Comparison of ENCODE assay signal across 15 cellular contexts in the genomic region with DNA sequence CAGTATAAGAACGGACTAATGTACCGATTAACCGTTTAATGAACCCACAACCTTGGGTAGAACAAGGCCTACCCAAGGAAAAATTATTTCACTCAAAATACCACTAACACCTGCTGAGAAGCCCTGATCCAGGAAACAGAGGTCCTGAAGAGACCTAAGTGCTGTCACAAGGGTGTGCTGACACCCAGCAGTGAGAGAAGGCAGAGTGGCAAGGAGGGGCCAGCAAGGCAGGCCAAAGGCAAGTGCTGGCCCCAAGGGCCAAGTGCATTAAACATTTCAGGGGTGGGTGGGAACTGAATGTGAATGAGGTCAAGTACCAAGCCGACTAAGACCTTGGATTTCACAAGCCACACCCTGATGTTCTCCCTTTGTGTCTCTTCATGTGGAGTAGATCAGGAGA. TPM values are rescaled to one million over a fixed set of nuclear protein-coding genes. Genes with fewer than 3 reads are reported as not detected.
DNase-seq lines count a peak whose midpoint lies in the region; ATAC-seq, FAIRE-seq and TF ChIP-seq lines count a peak whose summit lies in the region.
"Had no signal": no experiment of that assay in that cellular context is flagged by ENCODE, and none has a peak within 500 bp of the region (broad histone marks: within the 10 kb centered on the region; RNA-seq: fewer than 3 reads in every experiment).

No MANE protein-coding gene starts in this region.

- no peak overlapping the region for H3K4me2 ChIP-seq in keratinocyte (ENCODE audit: control insufficient read depth, extremely low read depth, insufficient read depth, low read depth, low read length)

- no peak for DNase-seq in activated naive CD4-positive, alpha-beta T cell treated with anti-CD3 and anti-CD28 coated beads, Interleukin-2, amount 50 U/mL, for 72 hours (ENCODE audit: low spot score in 2 of 2)
- DNase-seq in activated naive CD4-positive, alpha-beta T cell treated with anti-CD3 and anti-CD28 coated beads, Interleukin-2, amount 50 U/mL, for 16 hours, result no peak
- DNase-seq in WERI-Rb-1 (no peak), keratinocyte (ENCODE audit: low read depth, low spot score) (no peak), upper lobe of right lung (no peak), GF-D8 (lab: John Stamatoyannopoulos, UW) (no peak), CD1c-positive myeloid dendritic cell (ENCODE audit: extremely low spot score) (no peak), uterus (no peak)
- DNase-seq: activated B cell treated with CpG ODN at 0.5 μM for 24 hours had no signal

- peaks cover 10% of the 10 kb centered on the region for H3K4me1 ChIP-seq in keratinocyte (ENCODE audit: control insufficient read depth, extremely low read depth, insufficient read depth, low read length)
- H3K4me1 ChIP-seq in upper lobe of right lung, result peaks cover 8% of the 10 kb centered on the region
- peaks cover 0 to 6% of the 10 kb centered on the region in 2 donors for H3K4me1 ChIP-seq in uterus

- H3K27me3 ChIP-seq in WERI-Rb-1 (ENCODE audit: insufficient read depth, low read depth, severe bottlenecking) (no peaks in the 10 kb centered on the region), keratinocyte (ENCODE audit: control insufficient read depth, extremely low read depth, insufficient read depth, low read length) (no peaks in the 10 kb centered on the region), upper lobe of right lung (no peaks in the 10 kb centered on the region), uterus (no peaks in the 10 kb centered on the region)
- H3K27me3 ChIP-seq: neutrophil, tibial nerve had no signal

- intact Hi-C loops in upper lobe of right lung (cut with DNase I), result loop anchor here (2.0 kb wide), 1 partner anchor 282 kb away; no protein-coding TSS in a partner anchor
- intact Hi-C loops in uterus (cut with DNase I; ENCODE audit: low total_unique reads), result no loop called here

- peak overlapping the region; percentile 55 to 62 for H3K27ac Mint-ChIP-seq in activated naive CD4-positive, alpha-beta T cell treated with anti-CD3 and anti-CD28 coated beads, Interleukin-2, amount 50 U/mL, for 72 hours
- H3K27ac Mint-ChIP-seq: activated B cell treated with CpG ODN at 0.5 μM for 24 hours; stimulated activated naive B cell treated with anti-CD40 and anti-IgM and Interleukin-4, amounts not matched to agents 10 μg/mL and 1 μg/mL and 100 μg/mL, for 72 hours had no signal

- no peaks in the 10 kb centered on the region for H3K9me3 Mint-ChIP-seq in activated naive CD4-positive, alpha-beta T cell treated with anti-CD3 and anti-CD28 coated beads, Interleukin-2, amount 50 U/mL, for 72 hours
- H3K9me3 Mint-ChIP-seq: activated B cell treated with CpG ODN at 0.5 μM for 24 hours; stimulated activated naive B cell treated with anti-CD40 and anti-IgM and Interleukin-4, amounts not matched to agents 10 μg/mL and 1 μg/mL and 100 μg/mL, for 72 hours had no signal

- no peak for TF ChIP-seq POLR2A in uterus (IDR thresholded peaks at IDR 0.05)

- dilution Hi-C loops in keratinocyte (cut with MboI; ENCODE audit: extremely low pct_ligation_motif_present, low sequenced_read_pairs), result no loop called here

- H3K36me3 Mint-ChIP-seq in activated naive CD4-positive, alpha-beta T cell treated with anti-CD3 and anti-CD28 coated beads, Interleukin-2, amount 50 U/mL, for 72 hours, result peaks cover 4 to 13% of the 10 kb centered on the region in 2 donors

- H3K9me1 ChIP-seq in keratinocyte (ENCODE audit: control insufficient read depth, extremely low read depth, insufficient read depth, low read length), result no peaks in the 10 kb centered on the region

- no peak for FAIRE-seq in keratinocyte (lab: Jason Lieb, UNC)
- FAIRE-seq: frontal cortex, H54 had no signal

- peak overlapping the region; percentile 9 for H3K27ac ChIP-seq in WERI-Rb-1
- peak overlapping the region; percentile 42 for H3K27ac ChIP-seq in keratinocyte (ENCODE audit: control insufficient read depth, insufficient read depth, low read length)
- no peak overlapping the region for H3K27ac ChIP-seq in upper lobe of right lung
- no peak overlapping the region for H3K27ac ChIP-seq in uterus
- H3K27ac ChIP-seq: neutrophil, tibial nerve had no signal

- peaks cover 82% of the 10 kb centered on the region for H3K79me2 ChIP-seq in keratinocyte (ENCODE audit: control insufficient read depth, insufficient read depth, low read length)

- no peak overlapping the region for H2AFZ ChIP-seq in keratinocyte (ENCODE audit: control insufficient read depth, low read length)

- TF ChIP-seq CTCF in WERI-Rb-1 (IDR thresholded peaks at IDR 0.05; ENCODE audit: low read depth, low read length), result no peak
- no peak for TF ChIP-seq CTCF in keratinocyte (optimal IDR thresholded peaks at IDR 0.05 in 1 of 3, IDR thresholded peaks at IDR 0.05 in 1 of 3, conservative IDR thresholded peaks at IDR 0.05 in 1 of 3; ENCODE audit: extremely low read depth in 1 of 3, insufficient read depth in 2 of 3, low read length in 3 of 3)
- no peak for TF ChIP-seq CTCF in upper lobe of right lung (IDR thresholded peaks at IDR 0.05)
- no peak for TF ChIP-seq CTCF in uterus (IDR thresholded peaks at IDR 0.05)

- peaks cover 20% of the 10 kb centered on the region for H3K36me3 ChIP-seq in WERI-Rb-1
- peaks cover 6 to 13% of the 10 kb centered on the region in 2 experiments for H3K36me3 ChIP-seq in keratinocyte (ENCODE audit: control insufficient read depth in 2 of 2, extremely low read depth in 1 of 2, insufficient read depth in 2 of 2, low read length in 2 of 2)
- H3K36me3 ChIP-seq in upper lobe of right lung, result peaks cover 5% of the 10 kb centered on the region
- H3K36me3 ChIP-seq in uterus, result no peaks in the 10 kb centered on the region
- H3K36me3 ChIP-seq: neutrophil had no signal

- H3K9me3 ChIP-seq in WERI-Rb-1 (ENCODE audit: severe bottlenecking) (no peaks in the 10 kb centered on the region), keratinocyte (ENCODE audit: control insufficient read depth, low read depth, low read length) (no peaks in the 10 kb centered on the region), upper lobe of right lung (no peaks in the 10 kb centered on the region), uterus (no peaks in the 10 kb centered on the region)
- H3K9me3 ChIP-seq: neutrophil, tibial nerve had no signal

- no peak overlapping the region for H3K4me3 ChIP-seq in WERI-Rb-1 (ENCODE audit: low read depth, low read length)
- no peak overlapping the region for H3K4me3 ChIP-seq in keratinocyte (ENCODE audit: control insufficient read depth in 2 of 3, extremely low read depth in 1 of 3, insufficient read depth in 2 of 3, low read depth in 1 of 3, low read length in 3 of 3)
- H3K4me3 ChIP-seq in upper lobe of right lung, result no peak overlapping the region
- H3K4me3 ChIP-seq in uterus, result no peak overlapping the region
- H3K4me3 ChIP-seq: K562, tibial nerve had no signal

- H4K20me1 ChIP-seq in keratinocyte (ENCODE audit: control insufficient read depth, extremely low read depth, insufficient read depth, low read length), result peaks cover 8% of the 10 kb centered on the region

- H3K9ac ChIP-seq in keratinocyte (ENCODE audit: control insufficient read depth, extremely low read depth, insufficient read depth, low read length), result no peak overlapping the region

- no peak for ATAC-seq in activated naive CD4-positive, alpha-beta T cell treated with anti-CD3 and anti-CD28 coated beads, Interleukin-2, amount 50 U/mL, for 72 hours
- ATAC-seq in upper lobe of right lung, result peak; percentile 63

RNA-seq across cellular contexts. Expression of a gene that starts 9.0 kb away (rescaled TPM):
- 100 to 1,000 TPM; 114 to 126 TPM for total RNA-seq in activated naive CD4-positive, alpha-beta T cell treated with anti-CD3 and anti-CD28 coated beads, Interleukin-2, amount 50 U/mL, for 72 hours
- 82.0 to 114 TPM (median 106 TPM) in 3 replicates for polyA plus RNA-seq in keratinocyte
- 44.9 TPM for polyA plus RNA-seq in keratinocyte (2011; ENCODE audit: low read depth)
- polyA plus RNA-seq in keratinocyte (2011; cell fraction: cytosol; rRNA removed), result 65.3 and 72.5 TPM in 2 replicates
- polyA plus RNA-seq in keratinocyte (2011; cell fraction: nucleus; rRNA removed), result 241 and 269 TPM in 2 replicates
- polyA plus RNA-seq in keratinocyte (2012; ENCODE audit: low replicate concordance), result 51.6 and 64.6 TPM in 2 replicates
- polyA minus RNA-seq in keratinocyte, result 47.3 to 114 TPM (median 111 TPM) in 3 replicates
- 58.9 TPM for polyA minus RNA-seq in keratinocyte (2011; cell fraction: cytosol; rRNA and poly(A)+ RNA removed)
- 66.2 and 111 TPM in 2 replicates for polyA minus RNA-seq in keratinocyte (2011; cell fraction: nucleus; rRNA and poly(A)+ RNA removed)
- total RNA-seq in upper lobe of right lung (78.8 TPM), uterus (10 to 100 TPM; 38.4 to 75.1 (median 67.4) TPM)

RNA-seq across cellular contexts. Expression of a gene that starts 25.2 kb away (rescaled TPM):
- 10 to 100 TPM; 72.8 to 81.2 TPM for total RNA-seq in activated naive CD4-positive, alpha-beta T cell treated with anti-CD3 and anti-CD28 coated beads, Interleukin-2, amount 50 U/mL, for 72 hours
- polyA plus RNA-seq in keratinocyte, result 69.3 to 132 TPM (median 115 TPM) in 3 replicates
- polyA plus RNA-seq in keratinocyte (2011; ENCODE audit: low read depth), result 21.6 TPM
- polyA plus RNA-seq in keratinocyte (2011; cell fraction: cytosol; rRNA removed), result 134 and 154 TPM in 2 replicates
- polyA plus RNA-seq in keratinocyte (2011; cell fraction: nucleus; rRNA removed), result 33.1 and 37.7 TPM in 2 replicates
- 51.1 and 105 TPM in 2 replicates for polyA plus RNA-seq in keratinocyte (2012; ENCODE audit: low replicate concordance)
- polyA minus RNA-seq in keratinocyte, result 62.1 to 83.9 TPM (median 66.2 TPM) in 3 replicates
- polyA minus RNA-seq in keratinocyte (2011; cell fraction: cytosol; rRNA and poly(A)+ RNA removed), result 103 TPM
- polyA minus RNA-seq in keratinocyte (2011; cell fraction: nucleus; rRNA and poly(A)+ RNA removed), result 13.4 and 18.2 TPM in 2 replicates
- 85.0 TPM for total RNA-seq in upper lobe of right lung
- total RNA-seq in uterus, result 10 to 100 TPM; 62.6 to 88.4 (median 67.4) TPM

Comparison
In these comparisons a context has a peak if more than half of its experiments do, and no peak if none do; other contexts are left out.
1. H3K27ac ChIP-seq: peak in WERI-Rb-1 (single experiment) and keratinocyte (single experiment); none in upper lobe of right lung (single experiment) and uterus (0 of 2).